Comparison of ENCODE assay signal across 29 cellular contexts in the genomic region with DNA sequence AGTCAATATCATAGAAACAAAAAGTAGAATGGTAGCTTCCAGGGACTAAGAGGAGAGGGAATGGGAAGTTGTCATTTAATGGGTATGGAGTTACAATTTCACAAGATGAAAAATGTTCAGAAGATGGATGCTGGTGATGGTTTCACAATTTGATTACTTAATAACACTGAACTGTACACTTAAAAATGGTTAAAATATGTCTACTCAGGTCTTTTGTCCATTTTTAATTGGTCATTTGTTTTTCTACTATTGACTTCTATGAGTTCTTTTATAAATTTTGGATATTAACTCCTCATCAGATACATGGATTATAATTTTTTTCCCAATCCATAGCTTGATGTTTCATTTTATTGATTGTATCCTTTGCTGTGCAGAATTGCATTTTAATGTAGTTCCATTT.
"Had no signal": no experiment of that assay in that cellular context is flagged by ENCODE, and none has a peak within 500 bp of the region (broad histone marks: within the 10 kb centered on the region; RNA-seq: fewer than 3 reads in every experiment).

No MANE protein-coding gene starts in this region.

- H3K27ac Mint-ChIP-seq: stimulated activated effector memory CD8-positive, alpha-beta T cell treated with anti-CD3 and anti-CD28 coated beads, Interleukin-12 subunit alpha, Interleukin-12 subunit beta, amount 100 ng/mL, for 72 hours; stimulated activated memory B cell treated with anti-CD40 and anti-IgM and Interleukin-4, amounts not matched to agents 10 μg/mL and 1 μg/mL and 100 μg/mL, for 72 hours; stimulated activated naive B cell treated with anti-CD40 and anti-IgM and Interleukin-4, amounts not matched to agents 10 μg/mL and 1 μg/mL and 100 μg/mL, for 72 hours; stimulated activated naive CD8-positive, alpha-beta T cell treated with anti-CD3 and anti-CD28 coated beads, Interleukin-15, amount 100 ng/mL, for 72 hours; stimulated activated naive CD8-positive, alpha-beta T cell treated with anti-CD3 and anti-CD28 coated beads, Interleukin-15, Interleukin-2, amounts not matched to agents 100 ng/mL and 50 ng/mL, for 24 hours; type B pancreatic cell had no signal

- H3K9me3 ChIP-seq: suprapubic skin, testis, thoracic aorta, thyroid gland, tibial artery, transverse colon, upper lobe of left lung, upper lobe of right lung, uterus, vagina had no signal

- H3K4me3 ChIP-seq: stomach, suprapubic skin, testis, thoracic aorta, thyroid gland, tibial artery, tibial nerve, transverse colon, upper lobe of left lung, upper lobe of right lung, uterus, vagina had no signal

- H3K4me3 Mint-ChIP-seq: stimulated activated effector memory CD8-positive, alpha-beta T cell treated with anti-CD3 and anti-CD28 coated beads, Interleukin-12 subunit alpha, Interleukin-12 subunit beta, amount 100 ng/mL, for 72 hours; stimulated activated memory B cell treated with anti-CD40 and anti-IgM and Interleukin-4, amounts not matched to agents 10 μg/mL and 1 μg/mL and 100 μg/mL, for 72 hours; stimulated activated naive B cell treated with anti-CD40 and anti-IgM and Interleukin-4, amounts not matched to agents 10 μg/mL and 1 μg/mL and 100 μg/mL, for 72 hours; stimulated activated naive CD8-positive, alpha-beta T cell treated with anti-CD3 and anti-CD28 coated beads, Interleukin-15, amount 100 ng/mL, for 72 hours; stimulated activated naive CD8-positive, alpha-beta T cell treated with anti-CD3 and anti-CD28 coated beads, Interleukin-15, Interleukin-2, amounts not matched to agents 100 ng/mL and 50 ng/mL, for 24 hours; type B pancreatic cell had no signal

- FAIRE-seq: urothelium cell line had no signal

- H3K4me1 ChIP-seq: stomach, suprapubic skin, testis, thyroid gland, tibial artery, tibial nerve, transverse colon, upper lobe of left lung, upper lobe of right lung, uterus, vagina had no signal

- H3K9me3 Mint-ChIP-seq: type B pancreatic cell had no signal

- DNase-seq: stimulated activated CD4-positive, alpha-beta T cell treated with anti-CD3 and anti-CD28 coated beads, Interleukin-2, amount 100 ng/mL, for 48 hours; stimulated activated CD4-positive, alpha-beta T cell treated with anti-CD3 and anti-CD28 coated beads, Interleukin-4, amount 100 ng/mL, for 1 hour; stimulated activated CD4-positive, alpha-beta T cell treated with anti-CD3 and anti-CD28 coated beads, Interleukin-4, amount 100 ng/mL, for 24 hours; stimulated activated CD4-positive, alpha-beta T cell treated with anti-CD3 and anti-CD28 coated beads, Interleukin-4, amount 100 ng/mL, for 4 hours; stimulated activated CD8-positive, alpha-beta memory T cell treated with anti-CD3 and anti-CD28 coated beads, Interleukin-4, amount 100 ng/mL, for 48 hours; stimulated activated naive B cell treated with anti-CD40 and anti-IgM and Interleukin-4, amounts not matched to agents 10 μg/mL and 1 μg/mL and 100 μg/mL, for 72 hours; stimulated activated naive CD4-positive, alpha-beta T cell; stimulated activated naive CD4-positive, alpha-beta T cell treated with Interleukin-2 at 50 U/mL for 16 hours; stimulated activated naive CD8-positive, alpha-beta T cell treated with anti-CD3 and anti-CD28 coated beads, Interleukin-15, amount 100 ng/mL, for 72 hours; stimulated activated naive CD8-positive, alpha-beta T cell treated with anti-CD3 and anti-CD28 coated beads, Interleukin-15, Interleukin-2, amounts not matched to agents 100 U/mL and 50 U/mL, for 24 hours; stomach; substantia nigra; testis; thyroid gland; tibial artery; transverse colon; trophoblast cell; upper lobe of left lung; upper lobe of right lung; uterus had no signal

- H3K27me3 Mint-ChIP-seq: stimulated activated memory B cell treated with anti-CD40 and anti-IgM and Interleukin-4, amounts not matched to agents 10 μg/mL and 1 μg/mL and 100 μg/mL, for 72 hours; stimulated activated naive B cell treated with anti-CD40 and anti-IgM and Interleukin-4, amounts not matched to agents 10 μg/mL and 1 μg/mL and 100 μg/mL, for 72 hours; stimulated activated naive CD8-positive, alpha-beta T cell treated with anti-CD3 and anti-CD28 coated beads, Interleukin-15, amount 100 ng/mL, for 72 hours; stimulated activated naive CD8-positive, alpha-beta T cell treated with anti-CD3 and anti-CD28 coated beads, Interleukin-15, Interleukin-2, amounts not matched to agents 100 ng/mL and 50 ng/mL, for 24 hours; type B pancreatic cell had no signal

- H3K27me3 ChIP-seq: stomach, suprapubic skin, testis, thyroid gland, tibial artery, tibial nerve, transverse colon, upper lobe of left lung, upper lobe of right lung, uterus, vagina had no signal

- H3K36me3 Mint-ChIP-seq: stimulated activated effector memory CD8-positive, alpha-beta T cell treated with anti-CD3 and anti-CD28 coated beads, Interleukin-12 subunit alpha, Interleukin-12 subunit beta, amount 100 ng/mL, for 72 hours; stimulated activated memory B cell treated with anti-CD40 and anti-IgM and Interleukin-4, amounts not matched to agents 10 μg/mL and 1 μg/mL and 100 μg/mL, for 72 hours; stimulated activated naive B cell treated with anti-CD40 and anti-IgM and Interleukin-4, amounts not matched to agents 10 μg/mL and 1 μg/mL and 100 μg/mL, for 72 hours; type B pancreatic cell had no signal

- ATAC-seq: stimulated activated effector memory CD8-positive, alpha-beta T cell treated with anti-CD3 and anti-CD28 coated beads, Interleukin-12 subunit alpha, Interleukin-12 subunit beta, amount 100 ng/mL, for 72 hours; stimulated activated memory B cell treated with anti-CD40 and anti-IgM and Interleukin-4, amounts not matched to agents 10 μg/mL and 1 μg/mL and 100 μg/mL, for 72 hours; stimulated activated naive B cell treated with anti-CD40 and anti-IgM and Interleukin-4, amounts not matched to agents 10 μg/mL and 1 μg/mL and 100 μg/mL, for 72 hours; stimulated activated naive CD8-positive, alpha-beta T cell treated with anti-CD3 and anti-CD28 coated beads, Interleukin-15, amount 100 ng/mL, for 72 hours; stimulated activated naive CD8-positive, alpha-beta T cell treated with anti-CD3 and anti-CD28 coated beads, Interleukin-15, Interleukin-2, amounts not matched to agents 100 U/mL and 50 U/mL, for 24 hours; upper lobe of right lung had no signal

- H3K36me3 ChIP-seq: stomach, suprapubic skin, thoracic aorta, thyroid gland, tibial artery, tibial nerve, transverse colon, upper lobe of left lung, upper lobe of right lung, uterus, vagina had no signal

- H3K27ac ChIP-seq: stomach, suprapubic skin, testis, thoracic aorta, thyroid gland, tibial artery, tibial nerve, transverse colon, upper lobe of left lung, upper lobe of right lung, uterus, vagina had no signal

- H3K4me1 Mint-ChIP-seq: stimulated activated effector memory CD8-positive, alpha-beta T cell treated with anti-CD3 and anti-CD28 coated beads, Interleukin-12 subunit alpha, Interleukin-12 subunit beta, amount 100 ng/mL, for 72 hours; stimulated activated memory B cell treated with anti-CD40 and anti-IgM and Interleukin-4, amounts not matched to agents 10 μg/mL and 1 μg/mL and 100 μg/mL, for 72 hours; stimulated activated naive B cell treated with anti-CD40 and anti-IgM and Interleukin-4, amounts not matched to agents 10 μg/mL and 1 μg/mL and 100 μg/mL, for 72 hours; stimulated activated naive CD8-positive, alpha-beta T cell treated with anti-CD3 and anti-CD28 coated beads, Interleukin-15, amount 100 ng/mL, for 72 hours had no signal
